15 cellular contexts compared by ENCODE assay signal in the genomic region with DNA sequence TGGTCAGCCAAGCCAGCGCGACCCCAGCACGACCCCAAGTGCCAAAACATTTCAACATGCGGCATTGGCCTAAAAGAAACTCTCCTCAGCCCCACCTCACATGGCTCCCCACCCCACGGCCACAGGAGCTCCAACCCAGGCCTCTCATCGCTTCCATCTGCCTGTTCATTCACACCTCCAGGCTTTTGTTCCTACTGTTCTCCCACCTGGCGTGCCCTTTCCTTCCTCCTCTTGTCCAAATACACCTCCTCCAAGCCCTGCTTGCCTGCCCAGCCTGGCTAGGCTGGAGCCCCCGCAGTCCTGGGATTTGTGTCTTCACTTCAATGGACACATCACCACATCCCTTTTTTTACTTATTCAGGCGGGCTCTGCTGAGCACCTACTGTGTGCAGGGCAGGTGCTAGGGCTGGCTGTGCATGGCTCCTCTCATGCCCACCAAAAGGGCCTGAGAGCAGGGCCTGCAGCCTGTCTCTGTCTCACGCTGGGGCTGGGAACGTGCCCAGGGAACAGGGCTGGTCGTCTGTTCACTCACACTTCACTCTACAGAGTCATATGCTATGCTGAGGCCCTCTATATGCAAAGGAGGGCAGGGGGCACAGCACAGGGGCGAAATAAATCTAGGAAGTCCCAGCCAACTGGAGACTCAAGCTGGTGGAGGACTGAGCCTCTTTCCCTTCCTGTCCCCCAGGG.
DNase-seq lines count a peak whose midpoint lies in the region; ATAC-seq, FAIRE-seq and TF ChIP-seq lines count a peak whose summit lies in the region.
"Had no signal": no experiment of that assay in that cellular context is flagged by ENCODE, and none has a peak within 500 bp of the region (broad histone marks: within the 10 kb centered on the region; RNA-seq: fewer than 3 reads in every experiment).

No MANE protein-coding gene starts in this region.

- no peak for TF ChIP-seq RAD21 in H1 (IDR thresholded peaks at IDR 0.05 in 1 of 2, conservative IDR thresholded peaks at IDR 0.05 in 1 of 2; ENCODE audit: low read depth in 2 of 2, low read length in 2 of 2)

- no peak overlapping the region for H3K4me2 ChIP-seq in H9 (ENCODE audit: insufficient read depth, insufficient read length, low read length)
- H3K4me2 ChIP-seq in H1 (ENCODE audit: insufficient read depth in 1 of 2, low read depth in 2 of 2, low read length in 2 of 2), result no peak overlapping the region
- H3K4me2 ChIP-seq: BLaER1 had no signal

- TF ChIP-seq EP300 in H1 (IDR thresholded peaks at IDR 0.05; ENCODE audit: borderline replicate concordance in 1 of 2, low read depth in 2 of 2, low read length in 2 of 2), result no peak

- H3K4ac ChIP-seq in H9 (ENCODE audit: low read depth, low read length) (no peak overlapping the region), H1 (replicated peaks; ENCODE audit: insufficient read length, low read depth, low read length) (peak overlapping the region; percentile 40)

- H3K18ac ChIP-seq in H9 (ENCODE audit: insufficient read length, low read depth, low read length), result no peak overlapping the region
- H3K18ac ChIP-seq in H1 (ENCODE audit: extremely low read depth, low read length), result no peak overlapping the region; the same call in 1 of the 2 replicates

- H3K79me1 ChIP-seq in H9 (ENCODE audit: insufficient read depth, low read depth, low read length, poor library complexity, severe bottlenecking) (no peaks in the 10 kb centered on the region), H1 (ENCODE audit: low read depth, low read length) (no peaks in the 10 kb centered on the region)

- H2AK5ac ChIP-seq in H9 (ENCODE audit: insufficient read length, low read length) (no peak overlapping the region), H1 (ENCODE audit: low read depth, low read length) (0 out of 2 replicates have a peak overlapping the region, but pooled peaks have one; percentile 39)

- H3K9me3 ChIP-seq in H9 (ENCODE audit: control insufficient read depth, low read depth, low read length), result no peaks in the 10 kb centered on the region
- no peaks in the 10 kb centered on the region for H3K9me3 ChIP-seq in H1 (ENCODE audit: insufficient read depth in 2 of 2, low read depth in 1 of 2, low read length in 1 of 2)
- no peaks in the 10 kb centered on the region for H3K9me3 ChIP-seq in T-helper 17 cell (ENCODE audit: control insufficient read depth, low read length, poor library complexity, severe bottlenecking)
- H3K9me3 ChIP-seq: BLaER1, SJSA1 had no signal

- H2BK120ac ChIP-seq in H9 (ENCODE audit: low read depth, low read length, poor library complexity, severe bottlenecking) (no peak overlapping the region), H1 (replicated peaks; ENCODE audit: low read depth, low read length) (no peak overlapping the region)

- H3K4me3 ChIP-seq in H1 (ENCODE audit: extremely low read depth in 1 of 4, insufficient read depth in 2 of 4, low read depth in 3 of 4, low read length in 4 of 4), result no peak overlapping the region
- H3K4me3 ChIP-seq: BLaER1, SJSA1 had no signal

- H2BK5ac ChIP-seq in H9 (ENCODE audit: insufficient read length, low read length) (no peak overlapping the region), H1 (ENCODE audit: low read depth, low read length) (no peak overlapping the region)

- H3K4me1 ChIP-seq in H9 (ENCODE audit: insufficient read depth, low read length), result peaks cover 2% of the 10 kb centered on the region; the same call in 1 of the 2 replicates
- peaks cover 0 to 10% (median 2%) of the 10 kb centered on the region in 4 experiments; a peak in 3 of 7 replicates for H3K4me1 ChIP-seq in H1 (replicated peaks in 1 of 4; ENCODE audit: control insufficient read depth in 3 of 4, insufficient read depth in 4 of 4, low read length in 3 of 4)
- H3K4me1 ChIP-seq: SJSA1 had no signal

- H3K4me1 Mint-ChIP-seq in H9 (peaks cover 12 to 22% of the 10 kb centered on the region in 2 experiments), T-helper 17 cell (peaks cover 4% of the 10 kb centered on the region)

- WGBS in H9 (ENCODE audit: extremely low coverage, insufficient read length, low lambda C conversion rate), result no CpG with 5 or more reads among the region's 13 CpGs
- WGBS in H1 (ENCODE audit: extremely low coverage in 1 of 2, insufficient coverage in 1 of 2, insufficient read length in 1 of 2, insufficient replicate concordance in 2 of 2, low coverage in 1 of 2, low lambda C conversion rate in 2 of 2, missing lambda C conversion rate in 1 of 2), 2 experiments, result 89% methylated on average over 13 of the region's 13 CpGs; no CpG with 5 or more reads in 1 of the 2 experiments

- H3K9me3 Mint-ChIP-seq in H9, result no peaks in the 10 kb centered on the region
- H3K9me3 Mint-ChIP-seq: CD8-positive, alpha-beta T cell had no signal

- H3K23ac ChIP-seq in H9 (ENCODE audit: insufficient read length, low read depth, low read length), result no peak overlapping the region
- no peak overlapping the region for H3K23ac ChIP-seq in H1 (ENCODE audit: insufficient read length)

- H3K23me2 ChIP-seq in H9 (ENCODE audit: insufficient read length, low read depth, low read length, poor library complexity, severe bottlenecking) (no peaks in the 10 kb centered on the region), H1 (ENCODE audit: low read depth, low read length) (no peaks in the 10 kb centered on the region)

- H4K91ac ChIP-seq in H9 (ENCODE audit: insufficient read length, low read depth, low read length), result no peak overlapping the region
- no peak overlapping the region for H4K91ac ChIP-seq in H1 (replicated peaks; ENCODE audit: insufficient read length, low read length)

- no peak overlapping the region for H2BK15ac ChIP-seq in H9 (ENCODE audit: low read depth, low read length)
- H2BK15ac ChIP-seq in H1 (ENCODE audit: low read length), result no peak overlapping the region

- H3K36me3 Mint-ChIP-seq in H9 (ENCODE audit: insufficient read depth in 1 of 3, low read depth in 3 of 3) (peaks cover 0 to 1% (median 0%) of the 10 kb centered on the region in 3 experiments; a peak in 2 of 7 replicates), T-helper 17 cell (ENCODE audit: low read depth) (no peaks in the 10 kb centered on the region)
- H3K36me3 Mint-ChIP-seq: CD8-positive, alpha-beta T cell had no signal

- ATAC-seq in GM18502 (IDR thresholded peaks at IDR 0.05; ENCODE audit: poor library complexity, unreplicated experiment) (no peak), T-helper 17 cell (no peak)
- ATAC-seq: CD8-positive, alpha-beta T cell had no signal

- TF ChIP-seq CTCF in H9 (conservative IDR thresholded peaks at IDR 0.05) (no peak), H1 (IDR thresholded peaks at IDR 0.05; ENCODE audit: control extremely low read depth in 1 of 3, insufficient read depth in 1 of 3, low read depth in 1 of 3, low read length in 3 of 3) (no peak)

- H3K4me3 Mint-ChIP-seq in H9 (no peak overlapping the region), T-helper 17 cell (no peak overlapping the region)
- H3K4me3 Mint-ChIP-seq: CD8-positive, alpha-beta T cell had no signal

- no peaks in the 10 kb centered on the region for H3K79me2 ChIP-seq in H9 (ENCODE audit: insufficient read depth, low read length)
- H3K79me2 ChIP-seq in H1 (ENCODE audit: control insufficient read depth in 1 of 2, insufficient read depth in 2 of 2, low read length in 2 of 2), result no peaks in the 10 kb centered on the region

- no peak overlapping the region for H2AFZ ChIP-seq in H9 (ENCODE audit: low read length)
- H2AFZ ChIP-seq in H1 (ENCODE audit: low read length), result no peak overlapping the region

- H4K20me1 ChIP-seq in H9 (ENCODE audit: control insufficient read depth, insufficient read depth, insufficient read length), result no peaks in the 10 kb centered on the region
- H4K20me1 ChIP-seq in H1 (replicated peaks in 1 of 2; ENCODE audit: control insufficient read depth in 1 of 2, insufficient read depth in 2 of 2, low read length in 2 of 2), result peaks cover 0 to 3% of the 10 kb centered on the region in 2 experiments

- FAIRE-seq in H1 (lab: Jason Lieb, UNC), result no peak
- FAIRE-seq: A204.1 had no signal

- CTCF ChIA-PET in H1 (lab: Charles Lee; ENCODE audit: partially characterized antibody), result interaction anchor here (1.5 to 1.6 kb wide), 2 partner anchors 16 to 54 kb away, joined by 4 to 5 read pairs; no protein-coding TSS in a partner anchor

- no peak for TF ChIP-seq POLR2A in H1 (IDR thresholded peaks at IDR 0.05; ENCODE audit: control extremely low read depth in 1 of 2, low read depth in 2 of 2, low read length in 2 of 2)

- H3K27ac Mint-ChIP-seq in H9 (peak overlapping the region; percentile 11 to 77 (median 15); a peak in 3 of 7 replicates), T-helper 17 cell (no peak overlapping the region)
- H3K27ac Mint-ChIP-seq: CD8-positive, alpha-beta T cell had no signal

- no peak overlapping the region for H3T11ph ChIP-seq in H9 (ENCODE audit: low read length)

- POLR2A ChIA-PET in H1 (lab: Charles Lee; ENCODE audit: partially characterized antibody), result interaction anchor here (1.0 kb wide), 1 partner anchor 61 kb away, joined by 3 read pairs; no protein-coding TSS in a partner anchor

- H3K27ac ChIP-seq in H9 (ENCODE audit: insufficient read length, low read depth, low read length) (no peak overlapping the region), H1 (ENCODE audit: low read depth, low read length) (no peak overlapping the region)
- H3K27ac ChIP-seq: BLaER1, SJSA1 had no signal

- H3K9ac ChIP-seq in H9 (ENCODE audit: extremely low read depth, insufficient read length, low read length) (no peak overlapping the region), H1 (replicated peaks in 1 of 4; ENCODE audit: extremely low read depth in 1 of 4, low read depth in 3 of 4, low read length in 3 of 4) (no peak overlapping the region)
- H3K9ac ChIP-seq: BLaER1 had no signal

- H3K56ac ChIP-seq in H9 (ENCODE audit: insufficient read length, low read depth, low read length), result no peak overlapping the region
- no peak overlapping the region for H3K56ac ChIP-seq in H1 (replicated peaks; ENCODE audit: insufficient read length, low read depth, low read length)

- H3K27me3 ChIP-seq in H9 (ENCODE audit: insufficient read depth, low read length) (no peaks in the 10 kb centered on the region), H1 (replicated peaks in 1 of 4; ENCODE audit: control insufficient read depth in 3 of 4, extremely low read depth in 1 of 4, insufficient read depth in 3 of 4, low read length in 3 of 4) (no peaks in the 10 kb centered on the region)
- H3K27me3 ChIP-seq: BLaER1, SJSA1 had no signal

- H2BK12ac ChIP-seq in H9 (ENCODE audit: insufficient read length, low read depth, low read length) (no peak overlapping the region), H1 (ENCODE audit: low read depth, low read length) (no peak overlapping the region)

- H3K27me3 Mint-ChIP-seq in H9 (ENCODE audit: low read depth) (peaks cover 2% of the 10 kb centered on the region; the same call in 1 of the 2 replicates), T-helper 17 cell (peaks cover 14% of the 10 kb centered on the region)

- H2BK20ac ChIP-seq in H9 (ENCODE audit: low read depth, low read length, poor library complexity, severe bottlenecking), result no peak overlapping the region
- H2BK20ac ChIP-seq in H1 (ENCODE audit: low read length), result no peak overlapping the region

- no peak overlapping the region for H4K5ac ChIP-seq in H9 (ENCODE audit: insufficient read length, low read depth, low read length)
- no peak overlapping the region for H4K5ac ChIP-seq in H1 (ENCODE audit: insufficient read length, low read depth, low read length)

- H3K14ac ChIP-seq in H9 (ENCODE audit: insufficient read depth, low read length), result no peak overlapping the region; the same call in 1 of the 2 replicates
- H3K14ac ChIP-seq in H1 (ENCODE audit: insufficient read length), result no peak overlapping the region

- no peak overlapping the region for H4K8ac ChIP-seq in H9 (replicated peaks; ENCODE audit: insufficient read length, low read depth, low read length)
- H4K8ac ChIP-seq in H1 (ENCODE audit: extremely low read depth, insufficient read depth, low read length), result peak overlapping the region; percentile 58

- H3K36me3 ChIP-seq in H1 (ENCODE audit: control insufficient read depth in 2 of 4, insufficient read depth in 4 of 4, low read length in 3 of 4), result no peaks in the 10 kb centered on the region
- H3K36me3 ChIP-seq: BLaER1, SJSA1 had no signal

- DNase-seq in NCI-H2107 treated with DMSO at 0.1 percent for 48 hours (lab: John Stamatoyannopoulos, UW; ENCODE audit: unreplicated experiment) (peak; percentile 36), NCI-H2107 (lab: John Stamatoyannopoulos, UW) (no peak), H9 (no peak), NCI-H510A treated with DMSO at 0.1 percent for 48 hours (lab: John Stamatoyannopoulos, UW) (peak; percentile 27), H1 (ENCODE audit: low read depth in 1 of 2, low spot score in 2 of 2) (no peak), T-helper 17 cell (no peak), NCI-H2196 (lab: John Stamatoyannopoulos, UW; ENCODE audit: unreplicated experiment) (no peak)
- DNase-seq: CD8-positive, alpha-beta T cell; KG1; NCI-H1436 treated with DMSO at 0.1 percent for 48 hours; NCI-H774 had no signal

Comparison
In these comparisons a context has a peak if more than half of its experiments do, and no peak if none do; other contexts are left out.
1. DNase-seq: peak in NCI-H2107 treated with DMSO at 0.1 percent for 48 hours (single experiment) and NCI-H510A treated with DMSO at 0.1 percent for 48 hours (single experiment); none in NCI-H2107 (single experiment), H9 (single experiment), H1 (0 of 2), T-helper 17 cell (0 of 3) and NCI-H2196 (single experiment).